In the genomic region with DNA sequence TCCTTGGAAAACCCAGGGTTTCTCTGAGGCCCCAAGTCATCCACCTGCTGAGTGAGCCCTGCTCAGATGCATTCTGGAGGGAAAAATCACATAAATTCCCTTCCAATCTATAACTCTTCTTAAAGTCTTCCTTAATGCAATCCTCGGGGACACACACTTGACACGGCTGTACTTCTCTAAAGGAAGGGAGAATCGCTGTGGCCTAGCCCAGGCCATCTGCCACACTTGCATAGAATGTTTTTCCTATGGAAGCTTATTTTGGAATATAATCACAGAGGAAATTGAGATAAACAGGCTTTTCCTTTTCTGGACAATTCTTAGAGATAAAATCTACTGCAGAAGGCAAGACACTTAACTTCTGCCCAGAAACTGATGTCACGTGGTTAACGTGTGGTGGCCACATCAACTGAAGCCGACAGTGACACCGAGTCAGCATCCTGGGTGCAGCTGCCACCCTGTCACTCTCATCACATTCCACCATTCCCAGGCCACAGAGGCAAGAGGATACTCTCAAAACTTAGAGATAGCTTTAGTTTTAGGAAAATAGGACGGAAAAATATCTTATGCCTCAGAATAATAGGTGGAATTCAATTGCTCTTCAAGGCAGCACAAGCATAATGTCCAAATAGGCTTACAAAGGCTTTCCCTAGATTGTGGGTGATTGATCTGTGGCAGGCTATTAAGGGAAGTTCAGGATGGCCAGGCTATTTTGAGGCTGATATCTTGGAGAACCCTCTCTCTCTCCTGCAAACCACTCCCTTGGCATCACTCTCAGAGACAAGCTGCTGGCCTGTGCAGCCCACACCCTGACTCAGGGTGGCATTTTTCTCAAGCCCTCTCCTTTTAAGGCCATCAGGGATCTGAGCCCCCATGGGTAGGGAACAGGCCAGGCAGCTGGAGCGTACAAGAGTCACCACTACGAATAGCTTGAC, we compare ENCODE assay signal across 1 cellular context.
TF ChIP-seq lines count a peak whose summit lies in the region.

No MANE protein-coding gene starts in this region.

TF ChIP-seq in K562, 482 proteins besides CTCF, POLR2A, EP300 and RAD21:
- TF ChIP-seq, protein P1, sequence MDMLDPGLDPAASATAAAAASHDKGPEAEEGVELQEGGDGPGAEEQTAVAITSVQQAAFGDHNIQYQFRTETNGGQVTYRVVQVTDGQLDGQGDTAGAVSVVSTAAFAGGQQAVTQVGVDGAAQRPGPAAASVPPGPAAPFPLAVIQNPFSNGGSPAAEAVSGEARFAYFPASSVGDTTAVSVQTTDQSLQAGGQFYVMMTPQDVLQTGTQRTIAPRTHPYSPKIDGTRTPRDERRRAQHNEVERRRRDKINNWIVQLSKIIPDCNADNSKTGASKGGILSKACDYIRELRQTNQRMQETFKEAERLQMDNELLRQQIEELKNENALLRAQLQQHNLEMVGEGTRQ (CRISPR knock-in tag; IDR thresholded peaks at IDR 0.05) = peak; percentile 61
- TF ChIP-seq CBFA2T2 (conservative IDR thresholded peaks at IDR 0.05) (peak; percentile 39), CBX1 (IDR thresholded peaks at IDR 0.05; ENCODE audit: low read depth) (no peak), ADNP (tag; IDR thresholded peaks at IDR 0.05) (no peak), TOE1 (IDR thresholded peaks at IDR 0.05; ENCODE audit: borderline replicate concordance) (peak; percentile 87), TOE1 (CRISPR knock-in tag; IDR thresholded peaks at IDR 0.05; ENCODE audit: borderline replicate concordance, low read depth) (no peak), RAD51 (IDR thresholded peaks at IDR 0.05; ENCODE audit: borderline replicate concordance, low read depth) (peak; percentile 86)
- TF ChIP-seq, protein P2, sequence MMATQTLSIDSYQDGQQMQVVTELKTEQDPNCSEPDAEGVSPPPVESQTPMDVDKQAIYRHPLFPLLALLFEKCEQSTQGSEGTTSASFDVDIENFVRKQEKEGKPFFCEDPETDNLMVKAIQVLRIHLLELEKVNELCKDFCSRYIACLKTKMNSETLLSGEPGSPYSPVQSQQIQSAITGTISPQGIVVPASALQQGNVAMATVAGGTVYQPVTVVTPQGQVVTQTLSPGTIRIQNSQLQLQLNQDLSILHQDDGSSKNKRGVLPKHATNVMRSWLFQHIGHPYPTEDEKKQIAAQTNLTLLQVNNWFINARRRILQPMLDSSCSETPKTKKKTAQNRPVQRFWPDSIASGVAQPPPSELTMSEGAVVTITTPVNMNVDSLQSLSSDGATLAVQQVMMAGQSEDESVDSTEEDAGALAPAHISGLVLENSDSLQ (IDR thresholded peaks at IDR 0.05) = peak; percentile 17; the same call in 1 of the 2 replicates
- TF ChIP-seq, protein P3, sequence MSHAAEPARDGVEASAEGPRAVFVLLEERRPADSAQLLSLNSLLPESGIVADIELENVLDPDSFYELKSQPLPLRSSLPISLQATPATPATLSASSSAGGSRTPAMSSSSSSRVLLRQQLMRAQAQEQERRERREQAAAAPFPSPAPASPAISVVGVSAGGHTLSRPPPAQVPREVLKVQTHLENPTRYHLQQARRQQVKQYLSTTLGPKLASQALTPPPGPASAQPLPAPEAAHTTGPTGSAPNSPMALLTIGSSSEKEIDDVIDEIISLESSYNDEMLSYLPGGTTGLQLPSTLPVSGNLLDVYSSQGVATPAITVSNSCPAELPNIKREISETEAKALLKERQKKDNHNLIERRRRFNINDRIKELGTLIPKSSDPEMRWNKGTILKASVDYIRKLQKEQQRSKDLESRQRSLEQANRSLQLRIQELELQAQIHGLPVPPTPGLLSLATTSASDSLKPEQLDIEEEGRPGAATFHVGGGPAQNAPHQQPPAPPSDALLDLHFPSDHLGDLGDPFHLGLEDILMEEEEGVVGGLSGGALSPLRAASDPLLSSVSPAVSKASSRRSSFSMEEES (CRISPR knock-in tag; IDR thresholded peaks at IDR 0.05) = peak; percentile 96
TF ChIP-seq in K562: peak in this region for 6.
